13 cellular contexts compared by ENCODE assay signal in genomic region chr10:6737080-6737641, GRCh38.
DNase-seq lines count a peak whose midpoint lies in the region; ATAC-seq, FAIRE-seq and TF ChIP-seq lines count a peak whose summit lies in the region.
"Had no signal": no experiment of that assay in that cellular context is flagged by ENCODE, and none has a peak within 500 bp of the region (broad histone marks: within the 10 kb centered on the region; RNA-seq: fewer than 3 reads in every experiment).

No MANE protein-coding gene starts in this region.

- H2AFZ ChIP-seq in OCI-LY7 (ENCODE audit: low read length): no peak overlapping the region

- H3K4me1 ChIP-seq in pancreas (no peaks in the 10 kb centered on the region), OCI-LY7 (ENCODE audit: insufficient read depth, low read length, poor library complexity, severe bottlenecking) (no peaks in the 10 kb centered on the region), tibial artery (peaks cover 0 to 4% (median 0%) of the 10 kb centered on the region in 4 donors)

- ATAC-seq in pancreas (peak in 3 of 4 donors; percentile 40 to 65 (median 52)), HG03442 (IDR thresholded peaks at IDR 0.05; ENCODE audit: unreplicated experiment) (no peak)
- ATAC-seq in activated naive CD4-positive, alpha-beta T cell treated with anti-CD3 and anti-CD28 coated beads, Interleukin-2, amount 50 U/mL, for 72 hours: no peak
- ATAC-seq: gastroesophageal sphincter, T-cell had no signal

- H3K4me3 ChIP-seq in fibroblast of mammary gland (ENCODE audit: control insufficient read depth, low read depth, low read length) (no peak overlapping the region), pancreas (no peak overlapping the region), OCI-LY7 (ENCODE audit: low read depth, low read length, poor library complexity, severe bottlenecking) (no peak overlapping the region), tibial artery (no peak overlapping the region)
- H3K4me3 ChIP-seq: gastroesophageal sphincter had no signal

- intact Hi-C loops in pancreas (cut with DNase I): no loop called here
- intact Hi-C loops in OCI-LY7 (cut with micrococcal nuclease; ENCODE audit: unreplicated experiment): no loop called here
- intact Hi-C loops in tibial artery (cut with DNase I; ENCODE audit: low total_unique reads): no loop called here

- H3K27ac ChIP-seq in pancreas (no peak overlapping the region), OCI-LY7 (ENCODE audit: low read depth, low read length, poor library complexity, severe bottlenecking) (no peak overlapping the region), tibial artery (no peak overlapping the region)
- H3K27ac ChIP-seq: gastroesophageal sphincter had no signal

- no peaks in the 10 kb centered on the region for H4K20me1 ChIP-seq in OCI-LY7 (ENCODE audit: insufficient read depth, low read length)

- no peaks in the 10 kb centered on the region for H3K9me2 ChIP-seq in OCI-LY7 (ENCODE audit: insufficient read depth, low read length)

- POLR2A ChIA-PET in OCI-LY7 (lab: Charles Lee): no interaction called here

- H3K4me2 ChIP-seq in OCI-LY7 (ENCODE audit: low read length): no peak overlapping the region

- peak; percentile 81 for DNase-seq in ELR (ENCODE audit: low read depth)
- peak; percentile 56 for DNase-seq in RCC 7860 (ENCODE audit: low spot score)
- DNase-seq in fibroblast of mammary gland (ENCODE audit: low read depth): peak; percentile 62
- DNase-seq in pancreas: no peak
- no peak for DNase-seq in OCI-LY7 (ENCODE audit: low spot score)
- DNase-seq in tibial artery: no peak
- no peak for DNase-seq in activated naive CD4-positive, alpha-beta T cell treated with anti-CD3 and anti-CD28 coated beads, Interleukin-2, amount 50 U/mL, for 72 hours (ENCODE audit: low spot score in 2 of 2)
- DNase-seq: aorta; CD4-positive, alpha-beta T cell; NCI-H510A; T-cell had no signal

- H3K27me3 ChIP-seq in pancreas (peaks cover 0 to 4% (median 0%) of the 10 kb centered on the region in 4 donors), tibial artery (peaks cover 0 to 17% of the 10 kb centered on the region in 2 donors)

- no peak overlapping the region for H3K27ac Mint-ChIP-seq in activated naive CD4-positive, alpha-beta T cell treated with anti-CD3 and anti-CD28 coated beads, Interleukin-2, amount 50 U/mL, for 72 hours
- H3K27ac Mint-ChIP-seq: CD4-positive, alpha-beta T cell; T-cell had no signal

- TF ChIP-seq CTCF in fibroblast of mammary gland (conservative IDR thresholded peaks at IDR 0.05; ENCODE audit: control insufficient read depth, insufficient read depth, low read depth, low read length) (no peak), pancreas (IDR thresholded peaks at IDR 0.05) (no peak), OCI-LY7 (conservative IDR thresholded peaks at IDR 0.05; ENCODE audit: low read length) (no peak), tibial artery (IDR thresholded peaks at IDR 0.05) (no peak)

- no peaks in the 10 kb centered on the region for H3K36me3 Mint-ChIP-seq in activated naive CD4-positive, alpha-beta T cell treated with anti-CD3 and anti-CD28 coated beads, Interleukin-2, amount 50 U/mL, for 72 hours
- H3K36me3 Mint-ChIP-seq: T-cell had no signal

- H3K36me3 ChIP-seq in pancreas: no peaks in the 10 kb centered on the region
- no peaks in the 10 kb centered on the region for H3K36me3 ChIP-seq in OCI-LY7 (ENCODE audit: insufficient read depth, low read length)
- H3K36me3 ChIP-seq in tibial artery: no peaks in the 10 kb centered on the region
- H3K36me3 ChIP-seq: gastroesophageal sphincter had no signal

- FAIRE-seq in RCC 7860 (lab: Jason Lieb, UNC) (no peak), pancreas (lab: Jason Lieb, UNC) (no peak)

- no peaks in the 10 kb centered on the region for H3K9me3 Mint-ChIP-seq in activated naive CD4-positive, alpha-beta T cell treated with anti-CD3 and anti-CD28 coated beads, Interleukin-2, amount 50 U/mL, for 72 hours
- H3K9me3 Mint-ChIP-seq: CD4-positive, alpha-beta T cell; T-cell had no signal

- WGBS in pancreas, 2 donors: 45 to 55% methylated on average over 9 of the region's 9 CpGs

- CTCF ChIA-PET in OCI-LY7 (lab: Charles Lee; ENCODE audit: unreplicated experiment): no interaction called here

- BruUV-seq in OCI-LY7 (replicated peaks; lab: Mats Ljungman, UMichigan): no TSS peak

- H3K79me2 ChIP-seq in OCI-LY7 (ENCODE audit: insufficient read depth, low read depth, low read length): no peaks in the 10 kb centered on the region

- no peaks in the 10 kb centered on the region for H3K9me3 ChIP-seq in pancreas
- no peaks in the 10 kb centered on the region for H3K9me3 ChIP-seq in OCI-LY7 (ENCODE audit: low read length)
- H3K9me3 ChIP-seq in tibial artery: no peaks in the 10 kb centered on the region
- H3K9me3 ChIP-seq: gastroesophageal sphincter had no signal

Comparison
In these comparisons a context has a peak if more than half of its experiments do, and no peak if none do; other contexts are left out.
1. DNase-seq: peak in ELR (single experiment), RCC 7860 (single experiment) and fibroblast of mammary gland (single experiment); none in pancreas (0 of 6), OCI-LY7 (single experiment), tibial artery (0 of 2) and activated naive CD4-positive, alpha-beta T cell treated with anti-CD3 and anti-CD28 coated beads, Interleukin-2, amount 50 U/mL, for 72 hours (0 of 2).
2. ATAC-seq: peak in pancreas (3 of 4); none in HG03442 (single experiment) and activated naive CD4-positive, alpha-beta T cell treated with anti-CD3 and anti-CD28 coated beads, Interleukin-2, amount 50 U/mL, for 72 hours (0 of 2).